ENCODE assay signal across 8 cellular contexts in the genomic region with DNA sequence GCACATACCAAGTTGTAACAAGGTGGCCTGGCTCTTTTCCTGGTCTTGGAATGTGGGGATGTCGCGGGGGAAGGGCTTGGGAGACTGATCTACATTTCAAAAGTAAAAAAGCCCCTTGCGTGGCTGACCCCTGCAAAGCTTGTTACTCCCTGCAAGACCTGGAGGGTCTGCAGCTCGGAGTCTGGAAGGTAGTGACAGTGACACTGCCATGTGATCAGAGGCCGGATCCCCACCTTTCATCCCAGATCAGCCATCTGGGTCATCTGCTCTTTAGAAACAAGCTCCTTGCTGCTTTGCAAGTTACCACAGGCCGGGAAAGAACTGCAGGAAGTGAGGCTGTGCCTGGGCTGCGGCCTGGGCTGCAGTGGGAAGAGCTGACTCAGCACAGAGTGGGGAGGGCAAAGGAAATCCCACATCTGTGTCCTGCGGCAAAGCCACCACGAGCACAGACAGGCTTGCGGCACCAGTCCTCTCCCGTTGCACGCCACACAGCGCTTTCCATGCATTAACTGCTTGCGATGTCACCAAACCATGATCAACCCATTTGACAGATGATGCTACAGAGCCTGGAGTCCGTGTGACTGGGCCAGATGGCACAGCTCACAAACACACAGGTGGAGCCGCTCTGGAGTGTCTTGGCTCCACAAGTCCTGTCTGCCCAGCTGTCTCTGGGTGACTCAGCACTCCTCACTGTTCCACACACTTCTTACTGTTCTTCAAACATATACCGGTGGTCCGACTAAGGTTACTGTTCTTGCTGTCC.
A peak's percentile ranks its signal among the peaks of the same experiment; 100 is the strongest.
DNase-seq lines count a peak whose midpoint lies in the region; ATAC-seq and TF ChIP-seq lines count a peak whose summit lies in the region.

No MANE protein-coding gene starts in this region.

- no peak for ATAC-seq in GM18861 (IDR thresholded peaks at IDR 0.05; ENCODE audit: unreplicated experiment)
- ATAC-seq in HG02571 (IDR thresholded peaks at IDR 0.05; ENCODE audit: unreplicated experiment) = no peak

- peak overlapping the region in 1 of 2 donors; percentile 36 for H3K4me3 ChIP-seq in CD4-positive, alpha-beta memory T cell (ENCODE audit: low read length in 2 of 2)
- H3K4me3 ChIP-seq in fibroblast of mammary gland (ENCODE audit: control insufficient read depth, low read depth, low read length) = no peak overlapping the region

- no peaks in the 10 kb centered on the region for H3K27me3 ChIP-seq in CD4-positive, alpha-beta memory T cell (ENCODE audit: insufficient read depth, low read length)

- H3K27me3 Mint-ChIP-seq in CD4-positive, alpha-beta memory T cell = no peaks in the 10 kb centered on the region

- H3K9me3 ChIP-seq in CD4-positive, alpha-beta memory T cell (ENCODE audit: control insufficient read depth in 1 of 2, low read length in 2 of 2) = peaks cover 0 to under 1% of the 10 kb centered on the region in 2 donors

- TF ChIP-seq CTCF in fibroblast of mammary gland (conservative IDR thresholded peaks at IDR 0.05; ENCODE audit: control insufficient read depth, insufficient read depth, low read depth, low read length) = no peak

- peak overlapping the region; percentile 60 to 87 (median 78) for H3K27ac Mint-ChIP-seq in CD4-positive, alpha-beta memory T cell

- H3K4me1 ChIP-seq in CD4-positive, alpha-beta memory T cell (ENCODE audit: insufficient read depth, low read length) = peaks cover 49% of the 10 kb centered on the region

- no peak overlapping the region for H3K27ac ChIP-seq in CD4-positive, alpha-beta memory T cell (ENCODE audit: low read depth, low read length)

- H3K4me1 Mint-ChIP-seq in CD4-positive, alpha-beta memory T cell = peaks cover 23 to 52% (median 40%) of the 10 kb centered on the region in 4 donors

- H3K36me3 Mint-ChIP-seq in CD4-positive, alpha-beta memory T cell = no peaks in the 10 kb centered on the region

- H3K4me3 Mint-ChIP-seq in CD4-positive, alpha-beta memory T cell = peak overlapping the region in 7 of 8 donors; percentile 18 to 76 (median 57)

- CTCF ChIA-PET in CD4-positive, alpha-beta memory T cell (lab: Charles Lee; ENCODE audit: partially characterized antibody) = interaction anchor here (0.5 to 3.0 kb wide), 9 partner anchors 8 to 72 kb away, joined by 3 to 15 read pairs (median 4); no protein-coding TSS in a partner anchor

- POLR2A ChIA-PET in CD4-positive, alpha-beta memory T cell (lab: Charles Lee; ENCODE audit: partially characterized antibody) = interaction anchor here (0.7 to 14.0 kb wide), 8 partner anchors 7 to 97 kb away, joined by 3 to 168 read pairs (median 4); partner anchors contain the start of gene SH3PXD2A

- peak in 3 of 5 donors; percentile 37 to 71 (median 52) for DNase-seq in CD4-positive, alpha-beta memory T cell
- DNase-seq in LHCN-M2 (ENCODE audit: low read depth) = peak; percentile 85
- peak; percentile 23 to 56 for DNase-seq in activated CD4-positive, alpha-beta T cell treated with anti-CD3 and anti-CD28 coated beads, Interleukin-2, amount 50 U/mL, for 24 hours (ENCODE audit: low read depth in 1 of 2, low spot score in 1 of 2)
- DNase-seq in fibroblast of mammary gland (ENCODE audit: low read depth) = peak; percentile 89
- DNase-seq in posterior vena cava (ENCODE audit: low spot score) = peak; percentile 84
- DNase-seq in NCI-H1092 treated with DMSO at 0.1 percent for 48 hours (lab: John Stamatoyannopoulos, UW) = no peak

- H3K9me3 Mint-ChIP-seq in CD4-positive, alpha-beta memory T cell = peaks cover 0 to 3% (median under 1%) of the 10 kb centered on the region in 8 donors

- intact Hi-C loops in CD4-positive, alpha-beta memory T cell (cut with micrococcal nuclease) = no loop called here
- intact Hi-C loops in posterior vena cava (cut with DNase I) = no loop called here

- no peaks in the 10 kb centered on the region for H3K36me3 ChIP-seq in CD4-positive, alpha-beta memory T cell (ENCODE audit: insufficient read depth, low read length)
